In genomic region chr2:207165121-207166038, GRCh38 we compare ENCODE assay signal across 8 cellular contexts. TPM values are rescaled to one million over a fixed set of nuclear protein-coding genes. Genes with fewer than 3 reads are reported as not detected.
DNase-seq lines count a peak whose midpoint lies in the region; ATAC-seq and TF ChIP-seq lines count a peak whose summit lies in the region.

Gene KLF7, minus strand, starts transcription at chr2:207165948. Its CDS starts 380 bp downstream, at chr2:207165568.

- H3K9me3 Mint-ChIP-seq in activated CD4-positive, alpha-beta memory T cell treated with anti-CD3 and anti-CD28 coated beads, Interleukin-2, amount 10 ng/mL, durations not matched to agents 7 days and 5 days = no peaks in the 10 kb centered on the region
- H3K9me3 Mint-ChIP-seq in effector memory CD8-positive, alpha-beta T cell = no peaks in the 10 kb centered on the region
- peaks cover 2% of the 10 kb centered on the region for H3K9me3 Mint-ChIP-seq in memory B cell

- H3K36me3 Mint-ChIP-seq in activated CD4-positive, alpha-beta memory T cell treated with anti-CD3 and anti-CD28 coated beads, Interleukin-2, amount 10 ng/mL, durations not matched to agents 7 days and 5 days (ENCODE audit: low read depth) = peaks cover 28% of the 10 kb centered on the region
- peaks cover 10% of the 10 kb centered on the region for H3K36me3 Mint-ChIP-seq in effector memory CD8-positive, alpha-beta T cell (ENCODE audit: insufficient read depth)
- H3K36me3 Mint-ChIP-seq in memory B cell = peaks cover 2% of the 10 kb centered on the region

- H3K4me3 Mint-ChIP-seq in activated CD4-positive, alpha-beta memory T cell treated with anti-CD3 and anti-CD28 coated beads, Interleukin-2, amount 10 ng/mL, durations not matched to agents 7 days and 5 days = peak within 1 kb of the TSS; percentile 98
- peak within 1 kb of the TSS; percentile 74 to 81 for H3K4me3 Mint-ChIP-seq in effector memory CD8-positive, alpha-beta T cell
- peak within 1 kb of the TSS; percentile 92 for H3K4me3 Mint-ChIP-seq in memory B cell

- H3K27ac Mint-ChIP-seq in activated CD4-positive, alpha-beta memory T cell treated with anti-CD3 and anti-CD28 coated beads, Interleukin-2, amount 10 ng/mL, durations not matched to agents 7 days and 5 days = peak within 1 kb of the TSS; percentile 93
- H3K27ac Mint-ChIP-seq in effector memory CD8-positive, alpha-beta T cell = peak within 1 kb of the TSS; percentile 87 to 94
- peak within 1 kb of the TSS; percentile 100 for H3K27ac Mint-ChIP-seq in memory B cell

- peak; percentile 31 for ATAC-seq in effector memory CD8-positive, alpha-beta T cell (replicated peaks)
- ATAC-seq in memory B cell (ENCODE audit: low read depth) (peak; percentile 31), HG03378 (IDR thresholded peaks at IDR 0.05; ENCODE audit: unreplicated experiment) (no peak)

- DNase-seq in GM10248 (ENCODE audit: extremely low spot score) (peak; percentile 35), NCI-H1417 treated with DMSO at 0.1 percent for 48 hours (lab: John Stamatoyannopoulos, UW) (peak; percentile 57), memory B cell (ENCODE audit: low spot score in 2 of 2) (peak; percentile 38 to 48), NCI-H69 (lab: John Stamatoyannopoulos, UW) (no peak)
- peak; percentile 64 for DNase-seq in activated CD4-positive, alpha-beta memory T cell treated with anti-CD3 and anti-CD28 coated beads, Interleukin-2, amount 10 ng/mL, durations not matched to agents 7 days and 5 days
- peak in 2 of 3 experiments; percentile 12 to 15 for DNase-seq in effector memory CD8-positive, alpha-beta T cell
- DNase-seq in stimulated activated CD4-positive, alpha-beta T cell treated with anti-CD3 and anti-CD28 coated beads, TNF-alpha, amount 100 ng/mL, for 4 hours (ENCODE audit: low read depth in 3 of 3) = peak; percentile 32 to 37 (median 33)

- POLR2A ChIA-PET in GM10248 (lab: Yijun Ruan, JAX) = interaction anchor here (0.6 to 2.0 kb wide), 12 partner anchors 9 to 460 kb away, joined by 3 to 13 read pairs (median 4); partner anchors contain the start of genes CREB1 and METTL21A
- POLR2A ChIA-PET in activated CD4-positive, alpha-beta memory T cell treated with anti-CD3 and anti-CD28 coated beads, Interleukin-2, amount 10 ng/mL, durations not matched to agents 7 days and 5 days (lab: Charles Lee) = interaction anchor here (0.6 to 6.6 kb wide), 33 partner anchors 10 to 461 kb away, joined by 3 to 276 read pairs (median 5); partner anchors contain the start of genes CREB1, FASTKD2 and MDH1B

- TF ChIP-seq CTCF in GM10248 (IDR thresholded peaks at IDR 0.05; ENCODE audit: control extremely low read depth, extremely low read depth, low read depth, missing control alignments) = no peak

- CTCF ChIA-PET in GM10248 (lab: Yijun Ruan, JAX) = interaction anchor here (0.6 to 2.0 kb wide), 14 partner anchors 9 to 308 kb away, joined by 3 to 9 read pairs (median 3); no protein-coding TSS in a partner anchor
- CTCF ChIA-PET in activated CD4-positive, alpha-beta memory T cell treated with anti-CD3 and anti-CD28 coated beads, Interleukin-2, amount 10 ng/mL, durations not matched to agents 7 days and 5 days (lab: Charles Lee) = interaction anchor here (0.8 to 4.9 kb wide), 12 partner anchors 19 to 311 kb away, joined by 3 to 49 read pairs (median 3); no protein-coding TSS in a partner anchor

- H3K27me3 Mint-ChIP-seq in activated CD4-positive, alpha-beta memory T cell treated with anti-CD3 and anti-CD28 coated beads, Interleukin-2, amount 10 ng/mL, durations not matched to agents 7 days and 5 days = peaks cover 9% of the 10 kb centered on the region
- peaks cover 43 to 67% of the 10 kb centered on the region in 2 donors for H3K27me3 Mint-ChIP-seq in effector memory CD8-positive, alpha-beta T cell
- H3K27me3 Mint-ChIP-seq in memory B cell = peaks cover 5% of the 10 kb centered on the region

- peaks cover 43% of the 10 kb centered on the region for H3K4me1 Mint-ChIP-seq in activated CD4-positive, alpha-beta memory T cell treated with anti-CD3 and anti-CD28 coated beads, Interleukin-2, amount 10 ng/mL, durations not matched to agents 7 days and 5 days
- peaks cover 10 to 19% of the 10 kb centered on the region in 2 donors for H3K4me1 Mint-ChIP-seq in effector memory CD8-positive, alpha-beta T cell (ENCODE audit: low read depth in 2 of 2)
- H3K4me1 Mint-ChIP-seq in memory B cell = peaks cover 40% of the 10 kb centered on the region

RNA-seq across cellular contexts. Expression of gene KLF7, which starts in this region (rescaled TPM):
- 10 to 100 TPM; 28.3 to 31.4 TPM for total RNA-seq in activated CD4-positive, alpha-beta memory T cell treated with anti-CD3 and anti-CD28 coated beads, Interleukin-2, amount 10 ng/mL, durations not matched to agents 7 days and 5 days
